2 cellular contexts compared by ENCODE assay signal in the genomic region with DNA sequence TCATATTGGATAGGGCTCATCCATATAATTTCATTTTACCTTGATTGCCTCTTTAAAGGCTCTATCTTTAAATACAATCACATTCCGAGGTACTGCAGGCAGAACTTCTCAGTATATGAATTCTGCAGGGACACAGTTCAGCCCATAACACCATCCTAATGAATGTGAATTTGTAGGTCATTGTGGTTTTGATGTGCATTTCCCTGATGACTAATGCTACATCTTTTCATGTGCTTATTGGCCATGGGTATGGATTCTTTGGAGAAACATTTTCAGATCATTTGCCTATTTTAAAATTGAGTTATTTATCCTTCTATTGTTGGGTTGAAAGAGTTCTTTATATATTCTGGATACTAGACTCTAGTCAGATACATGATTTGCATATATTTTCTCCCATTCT.
TF ChIP-seq lines count a peak whose summit lies in the region.

No MANE protein-coding gene starts in this region.

TF ChIP-seq in IMR-90, 13 proteins besides CTCF, POLR2A, EP300 and RAD21:
- TF ChIP-seq RCOR1 (IDR thresholded peaks at IDR 0.05; ENCODE audit: insufficient replicate concordance, low read length) (no peak), FOS (IDR thresholded peaks at IDR 0.05; ENCODE audit: low read depth, low read length) (no peak), SMC3 (IDR thresholded peaks at IDR 0.05; ENCODE audit: low read depth, low read length) (no peak), BHLHE40 (IDR thresholded peaks at IDR 0.05; ENCODE audit: low read depth, low read length) (no peak), MXI1 (IDR thresholded peaks at IDR 0.05; ENCODE audit: borderline replicate concordance, low read depth, low read length) (no peak), MAZ (IDR thresholded peaks at IDR 0.05; ENCODE audit: borderline replicate concordance, low read depth, low read length) (no peak), RFX5 (IDR thresholded peaks at IDR 0.05; ENCODE audit: low read depth, low read length) (no peak), MAFK (IDR thresholded peaks at IDR 0.05; ENCODE audit: low read depth, low read length) (no peak), CHD1 (IDR thresholded peaks at IDR 0.05; ENCODE audit: low read depth, low read length) (no peak), NFE2L2 (IDR thresholded peaks at IDR 0.05; ENCODE audit: low read depth, low read length) (no peak)
- TF ChIP-seq, protein P1, sequence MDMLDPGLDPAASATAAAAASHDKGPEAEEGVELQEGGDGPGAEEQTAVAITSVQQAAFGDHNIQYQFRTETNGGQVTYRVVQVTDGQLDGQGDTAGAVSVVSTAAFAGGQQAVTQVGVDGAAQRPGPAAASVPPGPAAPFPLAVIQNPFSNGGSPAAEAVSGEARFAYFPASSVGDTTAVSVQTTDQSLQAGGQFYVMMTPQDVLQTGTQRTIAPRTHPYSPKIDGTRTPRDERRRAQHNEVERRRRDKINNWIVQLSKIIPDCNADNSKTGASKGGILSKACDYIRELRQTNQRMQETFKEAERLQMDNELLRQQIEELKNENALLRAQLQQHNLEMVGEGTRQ (IDR thresholded peaks at IDR 0.05; ENCODE audit: low read depth, low read length) = no peak
- TF ChIP-seq, protein P2, sequence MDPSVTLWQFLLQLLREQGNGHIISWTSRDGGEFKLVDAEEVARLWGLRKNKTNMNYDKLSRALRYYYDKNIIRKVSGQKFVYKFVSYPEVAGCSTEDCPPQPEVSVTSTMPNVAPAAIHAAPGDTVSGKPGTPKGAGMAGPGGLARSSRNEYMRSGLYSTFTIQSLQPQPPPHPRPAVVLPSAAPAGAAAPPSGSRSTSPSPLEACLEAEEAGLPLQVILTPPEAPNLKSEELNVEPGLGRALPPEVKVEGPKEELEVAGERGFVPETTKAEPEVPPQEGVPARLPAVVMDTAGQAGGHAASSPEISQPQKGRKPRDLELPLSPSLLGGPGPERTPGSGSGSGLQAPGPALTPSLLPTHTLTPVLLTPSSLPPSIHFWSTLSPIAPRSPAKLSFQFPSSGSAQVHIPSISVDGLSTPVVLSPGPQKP (IDR thresholded peaks at IDR 0.05; ENCODE audit: borderline replicate concordance, low read depth, low read length) = no peak

TF ChIP-seq in HepG2, 621 proteins besides CTCF, POLR2A, EP300 and RAD21:
- TF ChIP-seq ZC3H13 (CRISPR knock-in tag; IDR thresholded peaks at IDR 0.05) (no peak), ZNF615 (CRISPR knock-in tag; IDR thresholded peaks at IDR 0.05; ENCODE audit: borderline replicate concordance) (no peak), PHF5A (CRISPR knock-in tag; IDR thresholded peaks at IDR 0.05; ENCODE audit: low read depth, unreplicated experiment) (no peak), MED13 (CRISPR knock-in tag; IDR thresholded peaks at IDR 0.05) (no peak), MYNN (CRISPR knock-in tag; IDR thresholded peaks at IDR 0.05; ENCODE audit: low read depth) (no peak)
TF ChIP-seq in HepG2: peak in this region for 0.
